In genomic region chr3:107218864-107219269, GRCh38 we compare ENCODE assay signal across 18 cellular contexts.
A peak's percentile ranks its signal among the peaks of the same experiment; 100 is the strongest.
DNase-seq lines count a peak whose midpoint lies in the region; ATAC-seq and TF ChIP-seq lines count a peak whose summit lies in the region.
"Had no signal": no experiment of that assay in that cellular context is flagged by ENCODE, and none has a peak within 500 bp of the region (broad histone marks: within the 10 kb centered on the region; RNA-seq: fewer than 3 reads in every experiment).

No MANE protein-coding gene starts in this region.

- H3K4me2 ChIP-seq in smooth muscle cell = peak overlapping the region; percentile 65

- peak overlapping the region; percentile 69 for H3K27ac ChIP-seq in layer of hippocampus (ENCODE audit: low read depth, low read length)
- peak overlapping the region; percentile 98 for H3K27ac ChIP-seq in smooth muscle cell (ENCODE audit: low read depth)
- H3K27ac ChIP-seq in suprapubic skin = no peak overlapping the region
- H3K27ac ChIP-seq: right atrium auricular region, tibial artery had no signal

- CTCF ChIA-PET in activated CD8-positive, alpha-beta memory T cell treated with anti-CD3 and anti-CD28 coated beads, Interleukin-2, amount 10 ng/mL, durations not matched to agents 7 days and 5 days (lab: Charles Lee) = interaction anchor here (0.6 kb wide), 1 partner anchor 17 kb away, joined by 3 read pairs; no protein-coding TSS in a partner anchor

- ATAC-seq in HG02588 (IDR thresholded peaks at IDR 0.05; ENCODE audit: unreplicated experiment) = no peak
- no peak for ATAC-seq in activated CD8-positive, alpha-beta memory T cell treated with anti-CD3 and anti-CD28 coated beads, Interleukin-2, amount 10 ng/mL, durations not matched to agents 7 days and 5 days
- ATAC-seq: K562, left colon, mucosa of descending colon had no signal

- peak overlapping the region; percentile 50 for H3K9ac ChIP-seq in smooth muscle cell (ENCODE audit: low read depth)

- H3K36me3 ChIP-seq in smooth muscle cell (ENCODE audit: low read depth) = no peaks in the 10 kb centered on the region
- no peaks in the 10 kb centered on the region for H3K36me3 ChIP-seq in suprapubic skin
- H3K36me3 ChIP-seq: right atrium auricular region, tibial artery had no signal

- WGBS in smooth muscle cell (ENCODE audit: low lambda C conversion rate) = 79% methylated on average over 5 of the region's 5 CpGs
- 83% methylated on average over 5 of the region's 5 CpGs for WGBS in suprapubic skin

- peaks cover 18% of the 10 kb centered on the region for H3K4me1 ChIP-seq in smooth muscle cell (ENCODE audit: low read depth)
- H3K4me1 ChIP-seq in suprapubic skin = peaks cover 6% of the 10 kb centered on the region
- H3K4me1 ChIP-seq: right atrium auricular region had no signal

- no peak for TF ChIP-seq CTCF in cardiac fibroblast (IDR thresholded peaks at IDR 0.05; ENCODE audit: low read depth, low read length)
- no peak for TF ChIP-seq CTCF in smooth muscle cell (IDR thresholded peaks at IDR 0.05; ENCODE audit: borderline replicate concordance, insufficient read depth, poor library complexity, severe bottlenecking)
- no peak for TF ChIP-seq CTCF in suprapubic skin (IDR thresholded peaks at IDR 0.05)

- H3K9me3 ChIP-seq in smooth muscle cell (replicated peaks; ENCODE audit: low read depth) = no peaks in the 10 kb centered on the region
- H3K9me3 ChIP-seq in suprapubic skin = no peaks in the 10 kb centered on the region
- H3K9me3 ChIP-seq: mucosa of descending colon, right atrium auricular region, tibial artery had no signal

- H3K4me3 ChIP-seq in cardiac fibroblast (replicated peaks in 1 of 2; ENCODE audit: low read depth in 2 of 2, low read length in 2 of 2) (no peak overlapping the region), smooth muscle cell (no peak overlapping the region), suprapubic skin (no peak overlapping the region)
- H3K4me3 ChIP-seq: K562, mucosa of descending colon, right atrium auricular region, tibial artery had no signal

- H3F3A ChIP-seq in smooth muscle cell (ENCODE audit: low read depth) = peaks cover 9% of the 10 kb centered on the region

- no peak for TF ChIP-seq POLR2A in suprapubic skin (IDR thresholded peaks at IDR 0.05)

- H3K9me3 Mint-ChIP-seq in activated CD8-positive, alpha-beta memory T cell treated with anti-CD3 and anti-CD28 coated beads, Interleukin-2, amount 10 ng/mL, durations not matched to agents 7 days and 5 days (ENCODE audit: low read depth) = no peaks in the 10 kb centered on the region
- H3K9me3 Mint-ChIP-seq: activated CD4-positive, alpha-beta T cell treated with anti-CD3 and anti-CD28 coated beads, Interleukin-2, amount 10 ng/mL, durations not matched to agents 7 days and 5 days had no signal

- DNase-seq in M059J (ENCODE audit: low read depth) (peak; percentile 49), cardiac fibroblast (ENCODE audit: low read depth in 2 of 2) (peak; percentile 53 to 63), smooth muscle cell (lab: John Stamatoyannopoulos, UW; ENCODE audit: unreplicated experiment) (no peak), suprapubic skin (ENCODE audit: low spot score in 2 of 2) (no peak)
- DNase-seq in activated effector memory CD4-positive, alpha-beta T cell treated with anti-CD3 and anti-CD28 coated beads, Interleukin-2, amount 50 U/mL, for 16 hours = no peak
- no peak for DNase-seq in activated CD8-positive, alpha-beta memory T cell treated with anti-CD3 and anti-CD28 coated beads, Interleukin-2, amount 10 ng/mL, durations not matched to agents 7 days and 5 days
- DNase-seq: activated CD4-positive, alpha-beta T cell treated with anti-CD3 and anti-CD28 coated beads, Interleukin-2, amount 10 ng/mL, durations not matched to agents 7 days and 5 days; activated T-cell treated with anti-CD3 and anti-CD28 coated beads for 4 hours; HCEC 1CT; left colon; mucosa of descending colon; NCI-H1930; stimulated activated CD4-positive, alpha-beta T cell treated with anti-CD3 and anti-CD28 coated beads, Interleukin-15, amount 100 ng/mL, for 24 hours; tibial artery had no signal

- no peak overlapping the region for H3K27ac Mint-ChIP-seq in activated CD8-positive, alpha-beta memory T cell treated with anti-CD3 and anti-CD28 coated beads, Interleukin-2, amount 10 ng/mL, durations not matched to agents 7 days and 5 days
- H3K27ac Mint-ChIP-seq: activated CD4-positive, alpha-beta T cell treated with anti-CD3 and anti-CD28 coated beads, Interleukin-2, amount 10 ng/mL, durations not matched to agents 7 days and 5 days had no signal

- H2AFZ ChIP-seq in smooth muscle cell (ENCODE audit: low read depth) = peak overlapping the region; percentile 59

- peaks cover 2% of the 10 kb centered on the region for H3K4me1 Mint-ChIP-seq in activated CD8-positive, alpha-beta memory T cell treated with anti-CD3 and anti-CD28 coated beads, Interleukin-2, amount 10 ng/mL, durations not matched to agents 7 days and 5 days
- H3K4me1 Mint-ChIP-seq: activated CD4-positive, alpha-beta T cell treated with anti-CD3 and anti-CD28 coated beads, Interleukin-2, amount 10 ng/mL, durations not matched to agents 7 days and 5 days had no signal

- peaks cover 3% of the 10 kb centered on the region for H3K36me3 Mint-ChIP-seq in activated CD8-positive, alpha-beta memory T cell treated with anti-CD3 and anti-CD28 coated beads, Interleukin-2, amount 10 ng/mL, durations not matched to agents 7 days and 5 days

- H4K20me1 ChIP-seq in smooth muscle cell (ENCODE audit: low read depth) = no peaks in the 10 kb centered on the region

- no peak overlapping the region for H3K4me3 Mint-ChIP-seq in activated CD8-positive, alpha-beta memory T cell treated with anti-CD3 and anti-CD28 coated beads, Interleukin-2, amount 10 ng/mL, durations not matched to agents 7 days and 5 days
- H3K4me3 Mint-ChIP-seq: activated CD4-positive, alpha-beta T cell treated with anti-CD3 and anti-CD28 coated beads, Interleukin-2, amount 10 ng/mL, durations not matched to agents 7 days and 5 days had no signal

- H3K27me3 Mint-ChIP-seq in activated CD8-positive, alpha-beta memory T cell treated with anti-CD3 and anti-CD28 coated beads, Interleukin-2, amount 10 ng/mL, durations not matched to agents 7 days and 5 days = peaks cover 45% of the 10 kb centered on the region

- no peaks in the 10 kb centered on the region for H3K79me2 ChIP-seq in smooth muscle cell (ENCODE audit: low read depth)

- TF ChIP-seq EP300 in suprapubic skin (IDR thresholded peaks at IDR 0.05) = no peak

- H3K27me3 ChIP-seq in layer of hippocampus (ENCODE audit: control insufficient read depth, insufficient read depth, low read length) (no peaks in the 10 kb centered on the region), smooth muscle cell (ENCODE audit: low read depth) (no peaks in the 10 kb centered on the region), suprapubic skin (no peaks in the 10 kb centered on the region)
- H3K27me3 ChIP-seq: right atrium auricular region, tibial artery had no signal

Comparison
In these comparisons a context has a peak if more than half of its experiments do, and no peak if none do; other contexts are left out.
1. DNase-seq: peak in M059J (single experiment) and cardiac fibroblast (2 of 2); none in smooth muscle cell (single experiment), activated effector memory CD4-positive, alpha-beta T cell treated with anti-CD3 and anti-CD28 coated beads, Interleukin-2, amount 50 U/mL, for 16 hours (single experiment), activated CD8-positive, alpha-beta memory T cell treated with anti-CD3 and anti-CD28 coated beads, Interleukin-2, amount 10 ng/mL, durations not matched to agents 7 days and 5 days (single experiment) and suprapubic skin (0 of 2).